In genomic region chr18:63188063-63188462, GRCh38 we compare ENCODE assay signal across 19 cellular contexts.
A peak's percentile ranks its signal among the peaks of the same experiment; 100 is the strongest.
DNase-seq lines count a peak whose midpoint lies in the region; ATAC-seq and TF ChIP-seq lines count a peak whose summit lies in the region.
"Had no signal": no experiment of that assay in that cellular context is flagged by ENCODE, and none has a peak within 500 bp of the region (broad histone marks: within the 10 kb centered on the region; RNA-seq: fewer than 3 reads in every experiment).

No MANE protein-coding gene starts in this region.

- no peak for DNase-seq in CD4-positive, alpha-beta memory T cell
- no peak for DNase-seq in hepatocyte (ENCODE audit: low spot score)
- DNase-seq in T-helper 1 cell: no peak
- no peak for DNase-seq in pons (ENCODE audit: low spot score)
- DNase-seq in mesenteric fat pad (ENCODE audit: low spot score): no peak
- no peak for DNase-seq in stimulated activated CD4-positive, alpha-beta T cell treated with anti-CD3 and anti-CD28 coated beads, Interleukin-1b, Interleukin-23, amount 100 ng/mL, for 48 hours
- DNase-seq: activated CD4-positive, alpha-beta T cell treated with anti-CD3 and anti-CD28 coated beads for 48 hours; DMS79; H7; hippocampal formation; left cardiac atrium; NCI-H524; Peyer's patch; spleen had no signal

- no peaks in the 10 kb centered on the region for H3K36me3 ChIP-seq in CD4-positive, alpha-beta memory T cell (ENCODE audit: insufficient read depth, low read length)
- H3K36me3 ChIP-seq in hepatocyte (replicated peaks; ENCODE audit: insufficient read depth, low read depth): no peaks in the 10 kb centered on the region
- H3K36me3 ChIP-seq: Peyer's patch had no signal

- H3K9me3 ChIP-seq in CD4-positive, alpha-beta memory T cell (ENCODE audit: control insufficient read depth in 1 of 2, low read length in 2 of 2): no peaks in the 10 kb centered on the region
- no peaks in the 10 kb centered on the region for H3K9me3 ChIP-seq in hepatocyte (ENCODE audit: low read depth)
- H3K9me3 ChIP-seq: Peyer's patch had no signal

- no peak overlapping the region for H3K4me2 ChIP-seq in hepatocyte

- H3K27ac ChIP-seq in CD4-positive, alpha-beta memory T cell (ENCODE audit: low read depth, low read length): no peak overlapping the region
- peak overlapping the region; percentile 59 for H3K27ac ChIP-seq in hepatocyte
- H3K27ac ChIP-seq: HL-60, Peyer's patch had no signal

- H3K4me1 Mint-ChIP-seq in CD4-positive, alpha-beta memory T cell: peaks cover 58 to 88% (median 71%) of the 10 kb centered on the region in 4 donors

- peaks cover 66% of the 10 kb centered on the region for H3K4me1 ChIP-seq in CD4-positive, alpha-beta memory T cell (ENCODE audit: insufficient read depth, low read length)
- peaks cover 43% of the 10 kb centered on the region for H3K4me1 ChIP-seq in hepatocyte (ENCODE audit: insufficient read depth)

- ATAC-seq in GM18519 (IDR thresholded peaks at IDR 0.05; ENCODE audit: low FRiP score, unreplicated experiment) (peak; percentile 38), HG02885 (IDR thresholded peaks at IDR 0.05; ENCODE audit: poor library complexity, unreplicated experiment) (peak; percentile 37)
- ATAC-seq: left cardiac atrium had no signal

- H3K4me3 ChIP-seq in CD4-positive, alpha-beta memory T cell (ENCODE audit: low read length in 2 of 2): no peak overlapping the region
- no peak overlapping the region for H3K4me3 ChIP-seq in hepatocyte
- H3K4me3 ChIP-seq: Peyer's patch, spleen had no signal

- intact Hi-C loops in CD4-positive, alpha-beta memory T cell (cut with micrococcal nuclease): no loop called here

- H3K4me3 Mint-ChIP-seq in CD4-positive, alpha-beta memory T cell: peak overlapping the region in 2 of 8 donors; percentile 1 to 68
- H3K4me3 Mint-ChIP-seq: B cell; T-helper 1 cell treated with Interleukin-12 subunit alpha and Interleukin-12 subunit beta and Interleukin-4 antibody, amounts not matched to agents 30 μg/mL and 1 μg/mL, for 36 hours had no signal

- POLR2A ChIA-PET in CD4-positive, alpha-beta memory T cell (lab: Charles Lee; ENCODE audit: partially characterized antibody): interaction anchor here (0.8 to 2.4 kb wide), 13 partner anchors 8 to 130 kb away, joined by 3 to 10 read pairs (median 4); no protein-coding TSS in a partner anchor

- no peaks in the 10 kb centered on the region for H3K9me2 ChIP-seq in hepatocyte (replicated peaks; ENCODE audit: insufficient read depth)

- H3K27ac Mint-ChIP-seq in CD4-positive, alpha-beta memory T cell: peak overlapping the region in 5 of 7 donors; percentile 3 to 80 (median 50)
- H3K27ac Mint-ChIP-seq: T-helper 1 cell treated with Interleukin-12 subunit alpha and Interleukin-12 subunit beta and Interleukin-4 antibody, amounts not matched to agents 30 μg/mL and 1 μg/mL, for 36 hours had no signal

- no peaks in the 10 kb centered on the region for H3K79me2 ChIP-seq in hepatocyte

- 84% methylated on average over 1 of the region's 1 CpG for WGBS in hepatocyte (ENCODE audit: low lambda C conversion rate, missing lambda C conversion rate)

- H3K27me3 ChIP-seq in CD4-positive, alpha-beta memory T cell (ENCODE audit: insufficient read depth, low read length): no peaks in the 10 kb centered on the region
- no peaks in the 10 kb centered on the region for H3K27me3 ChIP-seq in hepatocyte
- H3K27me3 ChIP-seq: Peyer's patch, spleen had no signal

- CTCF ChIA-PET in CD4-positive, alpha-beta memory T cell (lab: Charles Lee; ENCODE audit: partially characterized antibody): interaction anchor here (0.9 to 4.3 kb wide), 4 partner anchors 15 to 130 kb away, joined by 3 to 18 read pairs (median 4); no protein-coding TSS in a partner anchor

- no peak overlapping the region for H2AFZ ChIP-seq in hepatocyte

- no peaks in the 10 kb centered on the region for H4K20me1 ChIP-seq in hepatocyte (ENCODE audit: insufficient read depth, poor library complexity, severe bottlenecking)

- no peak for TF ChIP-seq CTCF in hepatocyte (IDR thresholded peaks at IDR 0.05; ENCODE audit: poor library complexity)

- H3K9me3 Mint-ChIP-seq in CD4-positive, alpha-beta memory T cell: no peaks in the 10 kb centered on the region
- H3K9me3 Mint-ChIP-seq: T-helper 1 cell treated with Interleukin-12 subunit alpha and Interleukin-12 subunit beta and Interleukin-4 antibody, amounts not matched to agents 30 μg/mL and 1 μg/mL, for 36 hours had no signal

- H3K36me3 Mint-ChIP-seq in CD4-positive, alpha-beta memory T cell: peaks cover 7 to 16% of the 10 kb centered on the region in 2 donors

- H3K27me3 Mint-ChIP-seq in CD4-positive, alpha-beta memory T cell: no peaks in the 10 kb centered on the region
- H3K27me3 Mint-ChIP-seq: B cell had no signal
